Comparison of ENCODE assay signal across 30 cellular contexts in genomic region chr1:55645286-55645685, GRCh38.
"Had no signal": no experiment of that assay in that cellular context is flagged by ENCODE, and none has a peak within 500 bp of the region (broad histone marks: within the 10 kb centered on the region; RNA-seq: fewer than 3 reads in every experiment).

No MANE protein-coding gene starts in this region.

- H3K4me1 ChIP-seq: body of pancreas, colonic mucosa had no signal

- DNase-seq: activated CD4-positive, alpha-beta T cell treated with anti-CD3 and anti-CD28 coated beads for 36 hours; activated CD4-positive, alpha-beta T cell treated with anti-CD3 and anti-CD28 coated beads, Interleukin-2, amount 50 U/mL, for 1 hour; activated CD4-positive, alpha-beta T cell treated with anti-CD3 and anti-CD28 coated beads, Interleukin-2, amount 50 U/mL, for 48 hours; activated CD4-positive, CD25-positive, alpha-beta regulatory T cell; activated CD4-positive, CD25-positive, alpha-beta regulatory T cell treated with anti-CD3 and anti-CD28 coated beads, Interleukin-2, amount 50 U/mL, for 72 hours; activated CD8-positive, alpha-beta memory T cell treated with anti-CD3 and anti-CD28 coated beads for 24 hours; activated CD8-positive, alpha-beta T cell treated with anti-CD3 and anti-CD28 coated beads for 36 hours; activated effector memory CD4-positive, alpha-beta T cell treated with Interleukin-2 at 50 U/mL for 16 hours; activated gamma-delta T cell treated with Interleukin-2 at 50 U/mL for 16 hours; activated naive CD4-positive, alpha-beta T cell treated with anti-CD3 and anti-CD28 coated beads, Interleukin-2, amount 50 U/mL, for 16 hours; activated naive CD4-positive, alpha-beta T cell treated with Interleukin-2 at 50 U/mL for 16 hours; activated T-cell treated with anti-CD3 and anti-CD28 coated beads, Interleukin-2, amount 50 U/mL, for 4 hours; amniotic stem cell; anterior cingulate cortex; body of pancreas; central memory CD4-positive, alpha-beta T cell; cerebellar nuclear complex; colonic mucosa; dorsolateral prefrontal cortex; effector memory CD4-positive, alpha-beta T cell; endodermal cell; foreskin melanocyte; T-helper 1 cell; T-helper 17 cell had no signal

- ATAC-seq: activated CD4-positive, alpha-beta T cell treated with anti-CD3 and anti-CD28 coated beads for 36 hours; activated CD8-positive, alpha-beta T cell treated with anti-CD3 and anti-CD28 coated beads for 36 hours; activated T-cell treated with anti-CD3 and anti-CD28 coated beads, Interleukin-2, amount 50 U/mL, for 4 hours; activated T-helper 17 cell treated with anti-CD3 and anti-CD28 coated beads, Interleukin-2, amount 50 U/mL, for 72 hours; body of pancreas; esophagus mucosa; gastroesophageal sphincter; T-helper 17 cell had no signal

- H3K27ac ChIP-seq: body of pancreas, cardiac muscle cell, colonic mucosa, dorsolateral prefrontal cortex, gastroesophageal sphincter had no signal

- H3K36me3 Mint-ChIP-seq: activated naive CD8-positive, alpha-beta T cell had no signal

- H3K9me3 ChIP-seq: body of pancreas, colonic mucosa, gastroesophageal sphincter had no signal

- H3K4me1 Mint-ChIP-seq: activated T-helper 17 cell treated with anti-CD3 and anti-CD28 coated beads, Interleukin-2, amount 50 U/mL, for 72 hours had no signal

- H3K27ac Mint-ChIP-seq: activated CD4-positive, alpha-beta T cell treated with anti-CD3 and anti-CD28 coated beads for 36 hours; activated CD8-positive, alpha-beta T cell treated with anti-CD3 and anti-CD28 coated beads for 36 hours; activated naive CD8-positive, alpha-beta T cell; activated T-helper 17 cell treated with anti-CD3 and anti-CD28 coated beads, Interleukin-2, amount 50 U/mL, for 72 hours; dendritic cell treated with granulocyte-macrophage colony-stimulating factor and Interleukin-4, amounts not matched to agents 40 ng/mL and 50 ng/mL, for 4 days; endodermal cell; T-helper 17 cell had no signal

- H3K9me3 Mint-ChIP-seq: activated CD8-positive, alpha-beta T cell treated with anti-CD3 and anti-CD28 coated beads for 36 hours; activated T-cell treated with anti-CD3 and anti-CD28 coated beads, Interleukin-2, amount 50 U/mL, for 4 hours; activated T-helper 17 cell treated with anti-CD3 and anti-CD28 coated beads, Interleukin-2, amount 50 U/mL, for 72 hours; dendritic cell treated with granulocyte-macrophage colony-stimulating factor and Interleukin-4, amounts not matched to agents 40 ng/mL and 50 ng/mL, for 4 days; endodermal cell had no signal

- H3K4me3 Mint-ChIP-seq: activated CD4-positive, alpha-beta T cell treated with anti-CD3 and anti-CD28 coated beads for 36 hours; activated CD8-positive, alpha-beta T cell treated with anti-CD3 and anti-CD28 coated beads for 36 hours; activated naive CD8-positive, alpha-beta T cell; activated T-cell treated with anti-CD3 and anti-CD28 coated beads, Interleukin-2, amount 50 U/mL, for 4 hours; activated T-helper 17 cell treated with anti-CD3 and anti-CD28 coated beads, Interleukin-2, amount 50 U/mL, for 72 hours; dendritic cell treated with granulocyte-macrophage colony-stimulating factor and Interleukin-4, amounts not matched to agents 40 ng/mL and 50 ng/mL, for 4 days; endodermal cell; T-helper 17 cell had no signal

- H3K27me3 ChIP-seq: body of pancreas, cardiac muscle cell, colonic mucosa, dorsolateral prefrontal cortex, gastroesophageal sphincter had no signal

- H3K36me3 ChIP-seq: cardiac muscle cell, colonic mucosa, gastroesophageal sphincter had no signal

- H3K4me3 ChIP-seq: body of pancreas, cardiac muscle cell, colonic mucosa, dorsolateral prefrontal cortex, gastroesophageal sphincter had no signal

- H3K27me3 Mint-ChIP-seq: activated naive CD8-positive, alpha-beta T cell; activated T-helper 17 cell treated with anti-CD3 and anti-CD28 coated beads, Interleukin-2, amount 50 U/mL, for 72 hours had no signal
